In the genomic region with DNA sequence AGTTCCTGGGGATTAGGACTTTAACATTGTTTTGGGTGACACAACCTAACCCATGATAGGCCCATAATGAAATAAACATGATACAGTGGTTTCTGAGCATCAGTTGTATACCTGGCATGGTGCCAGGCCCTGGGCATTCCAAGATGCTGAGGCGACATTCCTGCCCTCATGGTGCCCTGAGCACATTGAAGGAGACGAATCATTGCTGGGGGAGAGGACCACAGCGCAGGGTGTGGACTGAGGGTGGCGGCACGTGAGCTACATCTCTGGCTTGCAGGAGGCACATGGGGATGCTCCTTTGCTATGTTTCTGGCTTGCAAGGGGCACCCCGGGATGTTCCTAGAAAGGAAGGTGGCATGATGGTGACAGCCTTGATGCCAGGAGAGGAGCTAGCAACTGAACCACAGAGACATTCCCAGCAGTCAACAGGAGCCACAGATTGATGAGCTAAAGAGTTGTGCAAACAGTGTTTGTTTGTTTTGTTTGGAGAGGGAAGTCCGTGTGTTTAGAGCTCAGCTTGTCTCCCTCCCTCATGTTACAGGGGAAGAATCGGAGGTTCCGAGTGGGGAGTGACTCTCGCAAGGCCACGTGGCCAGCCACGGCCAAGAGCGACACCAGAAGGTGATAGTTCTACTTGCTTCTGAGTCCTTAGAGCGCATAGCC, we compare ENCODE assay signal across 12 cellular contexts.
DNase-seq lines count a peak whose midpoint lies in the region; ATAC-seq and TF ChIP-seq lines count a peak whose summit lies in the region.
"Had no signal": no experiment of that assay in that cellular context is flagged by ENCODE, and none has a peak within 500 bp of the region (broad histone marks: within the 10 kb centered on the region; RNA-seq: fewer than 3 reads in every experiment).

No MANE protein-coding gene starts in this region.

- ATAC-seq in HG02588 (IDR thresholded peaks at IDR 0.05; ENCODE audit: unreplicated experiment) = no peak
- ATAC-seq: esophagus mucosa had no signal

- H3K9me2 ChIP-seq in PC-9 (ENCODE audit: insufficient read depth) = no peaks in the 10 kb centered on the region

- no peak overlapping the region for H2AFZ ChIP-seq in PC-9

- H3F3A ChIP-seq in PC-9 (ENCODE audit: insufficient read depth, low read depth) = no peaks in the 10 kb centered on the region; the same call in 1 of the 2 replicates

- no peaks in the 10 kb centered on the region for H3K4me1 ChIP-seq in PC-9 (replicated peaks; ENCODE audit: insufficient read depth)
- H3K4me1 ChIP-seq: vagina had no signal

- H4K20me1 ChIP-seq in PC-9 (ENCODE audit: insufficient read depth) = no peaks in the 10 kb centered on the region

- H3K9me3 ChIP-seq in PC-9 (ENCODE audit: insufficient read depth, low read depth) = peaks cover 6% of the 10 kb centered on the region
- H3K9me3 ChIP-seq: vagina had no signal

- no peaks in the 10 kb centered on the region for H3K27me3 ChIP-seq in PC-9 (ENCODE audit: insufficient read depth, low read depth)
- H3K27me3 ChIP-seq: BLaER1 treated with 17β-estradiol and CSF1 and Interleukin-3, amounts not matched to agents 10 nM and 100 nM; vagina had no signal

- H3K4me2 ChIP-seq in PC-9 = no peak overlapping the region
- H3K4me2 ChIP-seq: BLaER1 treated with 17β-estradiol and CSF1 and Interleukin-3, amounts not matched to agents 10 nM and 100 nM had no signal

- no peak for TF ChIP-seq CTCF in HFF-Myc (IDR thresholded peaks at IDR 0.05; ENCODE audit: low read depth, low read length, missing control alignments)
- no peak for TF ChIP-seq CTCF in PC-9 (conservative IDR thresholded peaks at IDR 0.05)
- no peak for TF ChIP-seq CTCF in foreskin fibroblast (IDR thresholded peaks at IDR 0.05; ENCODE audit: low read depth, low read length)

- no peaks in the 10 kb centered on the region for H3K79me2 ChIP-seq in PC-9 (ENCODE audit: low read depth)

- H3K36me3 ChIP-seq in PC-9 (ENCODE audit: low read depth) = no peaks in the 10 kb centered on the region
- H3K36me3 ChIP-seq: vagina had no signal

- H3K4me3 ChIP-seq in HFF-Myc (replicated peaks; ENCODE audit: low read depth, low read length) = no peak overlapping the region
- no peak overlapping the region for H3K4me3 ChIP-seq in PC-9
- no peak overlapping the region for H3K4me3 ChIP-seq in foreskin fibroblast (ENCODE audit: low read depth in 1 of 2, low read length in 2 of 2)
- H3K4me3 ChIP-seq: BLaER1 treated with 17β-estradiol and CSF1 and Interleukin-3, amounts not matched to agents 10 nM and 100 nM; vagina had no signal

- intact Hi-C loops in PC-9 (cut with micrococcal nuclease; ENCODE audit: unreplicated experiment) = no loop called here

- no peak overlapping the region for H3K27ac ChIP-seq in PC-9
- H3K27ac ChIP-seq: BLaER1 treated with 17β-estradiol and CSF1 and Interleukin-3, amounts not matched to agents 10 nM and 100 nM; vagina had no signal

- BruUV-seq in PC-9 (replicated peaks; lab: Mats Ljungman, UMichigan) = no TSS peak

- DNase-seq in A172 (ENCODE audit: low spot score) (peak; percentile 64), HFF-Myc (ENCODE audit: extremely low read depth, low read depth) (peak; percentile 20), PC-9 (peak; percentile 10 to 37), foreskin fibroblast (peak; percentile 69 to 83), midbrain (lab: John Stamatoyannopoulos, UW) (no peak), putamen (ENCODE audit: low spot score) (no peak)
- no peak for DNase-seq in activated naive CD4-positive, alpha-beta T cell treated with anti-CD3 and anti-CD28 coated beads, Interleukin-2, amount 50 U/mL, for 16 hours
- DNase-seq: activated naive CD4-positive, alpha-beta T cell treated with anti-CD3 and anti-CD28 coated beads for 36 hours had no signal

- CTCF ChIA-PET in PC-9 (lab: Charles Lee) = no interaction called here

- POLR2A ChIA-PET in PC-9 (lab: Charles Lee; ENCODE audit: unreplicated experiment) = no interaction called here

Comparison
In these comparisons a context has a peak if more than half of its experiments do, and no peak if none do; other contexts are left out.
1. DNase-seq: peak in A172 (single experiment), HFF-Myc (single experiment), PC-9 (2 of 2) and foreskin fibroblast (2 of 2); none in midbrain (single experiment), putamen (single experiment) and activated naive CD4-positive, alpha-beta T cell treated with anti-CD3 and anti-CD28 coated beads, Interleukin-2, amount 50 U/mL, for 16 hours (single experiment).